In the genomic region with DNA sequence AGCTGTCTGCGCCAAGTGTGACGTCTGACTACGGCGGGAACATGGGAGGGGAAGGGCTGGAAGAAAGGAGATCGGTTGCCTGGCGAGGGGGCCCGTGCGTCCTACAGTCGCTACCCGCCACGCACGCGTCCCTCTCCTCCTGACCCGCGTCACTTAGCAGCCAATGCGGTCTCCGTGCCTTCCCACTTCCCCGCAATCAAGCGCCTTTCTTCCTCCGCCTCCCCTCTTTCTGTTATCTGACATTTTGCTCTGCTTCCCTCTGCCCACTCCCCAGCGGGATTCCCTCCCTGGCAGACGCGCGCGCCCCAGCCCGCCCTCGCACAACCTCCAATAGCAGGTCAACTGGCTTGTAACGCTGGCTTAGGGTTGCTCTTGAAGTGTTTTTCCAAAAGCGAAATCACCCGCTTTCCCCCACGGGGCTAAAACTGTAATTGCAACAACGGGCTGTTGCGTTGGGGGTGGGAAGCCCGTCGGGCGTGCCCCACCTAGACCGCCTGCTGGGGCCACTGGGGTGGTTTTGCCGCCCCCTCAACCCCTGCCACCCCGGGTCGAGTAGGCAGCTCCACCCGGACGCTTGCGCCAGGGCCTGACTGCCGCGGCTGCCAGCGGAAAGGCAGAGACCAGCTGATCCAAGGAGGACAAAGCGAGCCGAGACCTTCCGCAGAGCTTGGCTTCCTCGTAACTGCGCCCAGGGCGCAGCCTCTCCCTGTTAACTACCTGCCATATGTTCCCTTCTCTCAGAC, we compare ENCODE assay signal across 8 cellular contexts. TPM values are rescaled to one million over a fixed set of nuclear protein-coding genes. Genes with fewer than 3 reads are reported as not detected.
DNase-seq lines count a peak whose midpoint lies in the region; ATAC-seq and TF ChIP-seq lines count a peak whose summit lies in the region.

No MANE protein-coding gene starts in this region.

- H3K27ac Mint-ChIP-seq in Caco-2 (ENCODE audit: unreplicated experiment) (peak overlapping the region; percentile 63), nephron progenitor cell (peak overlapping the region; percentile 96)

- H3K4me1 ChIP-seq in Caco-2: no peaks in the 10 kb centered on the region

- no TSS peak for BruUV-seq in Caco-2 (replicated peaks; lab: Mats Ljungman, UMichigan)

- H3K27me3 Mint-ChIP-seq in Caco-2 (ENCODE audit: insufficient read depth, unreplicated experiment) (no peaks in the 10 kb centered on the region), nephron progenitor cell (ENCODE audit: low read depth, poor library complexity) (peaks cover 9% of the 10 kb centered on the region)
- H3K27me3 Mint-ChIP-seq in activated T-cell treated with anti-CD3 and anti-CD28 coated beads, Interleukin-2, amount 50 U/mL, for 4 hours (ENCODE audit: low read depth): peaks cover 41% of the 10 kb centered on the region

- no peaks in the 10 kb centered on the region for H3K36me3 ChIP-seq in Caco-2 (ENCODE audit: control insufficient read depth, insufficient read depth, low read length)

- intact Hi-C loops in Caco-2 (cut with micrococcal nuclease; ENCODE audit: unreplicated experiment): loop anchor here (2.0 to 10.0 kb wide), 4 partner anchors 131 to 650 kb away; no protein-coding TSS in a partner anchor

- H3K4me3 ChIP-seq in Caco-2 (ENCODE audit: low read depth, low read length) (peak overlapping the region; percentile 85), fibroblast of villous mesenchyme (ENCODE audit: low read depth, low read length) (peak overlapping the region; percentile 81)

- TF ChIP-seq POLR2A in GM19193 (IDR thresholded peaks at IDR 0.05; ENCODE audit: extremely low read depth, insufficient read depth, insufficient read length): peak; percentile 7

- peak; percentile 62 to 63 for DNase-seq in Caco-2
- DNase-seq in NCI-H510A (lab: John Stamatoyannopoulos, UW): peak; percentile 77
- peak; percentile 7 for DNase-seq in activated T-cell treated with anti-CD3 and anti-CD28 coated beads, Interleukin-2, amount 50 U/mL, for 4 hours
- peak; percentile 71 for DNase-seq in fibroblast of villous mesenchyme (ENCODE audit: low read depth)
- peak; percentile 66 for DNase-seq in nephron progenitor cell
- DNase-seq in activated CD4-positive, CD25-positive, alpha-beta regulatory T cell (lab: John Stamatoyannopoulos, UW): no peak

- H3K4me1 Mint-ChIP-seq in Caco-2 (ENCODE audit: low read depth, unreplicated experiment) (no peaks in the 10 kb centered on the region), nephron progenitor cell (peaks cover 23% of the 10 kb centered on the region)
- H3K4me1 Mint-ChIP-seq in activated T-cell treated with anti-CD3 and anti-CD28 coated beads, Interleukin-2, amount 50 U/mL, for 4 hours (ENCODE audit: low read depth): peaks cover 9% of the 10 kb centered on the region

- TF ChIP-seq CTCF in Caco-2 (IDR thresholded peaks at IDR 0.05; ENCODE audit: insufficient read depth in 1 of 2, low read depth in 1 of 2, low read length in 1 of 2, severe bottlenecking in 1 of 2, unreplicated experiment in 1 of 2) (peak; percentile 4 to 13), fibroblast of villous mesenchyme (IDR thresholded peaks at IDR 0.05; ENCODE audit: insufficient read depth, low read depth, low read length) (no peak), nephron progenitor cell (IDR thresholded peaks at IDR 0.05) (no peak)

- H3K9me3 Mint-ChIP-seq in Caco-2 (ENCODE audit: unreplicated experiment): peaks cover 17% of the 10 kb centered on the region
- peaks cover 8% of the 10 kb centered on the region for H3K9me3 Mint-ChIP-seq in activated T-cell treated with anti-CD3 and anti-CD28 coated beads, Interleukin-2, amount 50 U/mL, for 4 hours
- H3K9me3 Mint-ChIP-seq in nephron progenitor cell: peaks cover 29% of the 10 kb centered on the region

- peak; percentile 40 for ATAC-seq in HG03139 (IDR thresholded peaks at IDR 0.05; ENCODE audit: unreplicated experiment)
- ATAC-seq in activated T-cell treated with anti-CD3 and anti-CD28 coated beads, Interleukin-2, amount 50 U/mL, for 4 hours: peak; percentile 29 to 40

- POLR2A ChIA-PET in Caco-2 (lab: Charles Lee): interaction anchor here (0.6 to 1.1 kb wide), 3 partner anchors 9 to 388 kb away, joined by 3 to 6 read pairs (median 3); no protein-coding TSS in a partner anchor

- peaks cover 6% of the 10 kb centered on the region for H3K36me3 Mint-ChIP-seq in Caco-2 (ENCODE audit: insufficient read depth, unreplicated experiment)
- H3K36me3 Mint-ChIP-seq in activated T-cell treated with anti-CD3 and anti-CD28 coated beads, Interleukin-2, amount 50 U/mL, for 4 hours (ENCODE audit: insufficient read depth): no peaks in the 10 kb centered on the region
- peaks cover 20% of the 10 kb centered on the region for H3K36me3 Mint-ChIP-seq in nephron progenitor cell (ENCODE audit: low read depth)

- H3K4me3 Mint-ChIP-seq in Caco-2 (ENCODE audit: unreplicated experiment) (peak overlapping the region; percentile 85), nephron progenitor cell (peak overlapping the region; percentile 98)
- H3K4me3 Mint-ChIP-seq in activated T-cell treated with anti-CD3 and anti-CD28 coated beads, Interleukin-2, amount 50 U/mL, for 4 hours: peak overlapping the region; percentile 88

- H3K9me3 ChIP-seq in Caco-2: no peaks in the 10 kb centered on the region

- H3K27me3 ChIP-seq in Caco-2 (replicated peaks; ENCODE audit: control insufficient read depth, insufficient read depth, low read length): no peaks in the 10 kb centered on the region

- CTCF ChIA-PET in Caco-2 (lab: Charles Lee): interaction anchor here (0.5 to 2.5 kb wide), 5 partner anchors 194 to 1023 kb away, joined by 3 to 15 read pairs (median 5); no protein-coding TSS in a partner anchor

RNA-seq across cellular contexts. Expression of gene SOX4, which starts 6.2 kb away (rescaled TPM):
- total RNA-seq in Caco-2 (2022) (76.8 and 77.3 TPM in 2 replicates), fibroblast of villous mesenchyme (33.2 and 71.8 TPM in 2 replicates)
- total RNA-seq in activated T-cell treated with anti-CD3 and anti-CD28 coated beads, Interleukin-2, amount 50 U/mL, for 4 hours: 1 to 10 TPM in 1 of 3 donors, under 1 TPM in 2; 0.63 to 1.3 (median 0.71) TPM

Comparison
In these comparisons a context has a peak if more than half of its experiments do, and no peak if none do; other contexts are left out.
1. DNase-seq: peak in Caco-2 (2 of 2), NCI-H510A (single experiment), activated T-cell treated with anti-CD3 and anti-CD28 coated beads, Interleukin-2, amount 50 U/mL, for 4 hours (single experiment), fibroblast of villous mesenchyme (single experiment) and nephron progenitor cell (single experiment); none in activated CD4-positive, CD25-positive, alpha-beta regulatory T cell (0 of 4).
2. CTCF ChIP-seq: peak in Caco-2 (2 of 2); none in fibroblast of villous mesenchyme (single experiment) and nephron progenitor cell (single experiment).
3. RNA of gene SOX4, which starts 6.2 kb away (total RNA-seq): 76.8 to 77.3 TPM in Caco-2 and 33.2 to 71.8 TPM in fibroblast of villous mesenchyme; 0.63 to 1.3 TPM in activated T-cell treated with anti-CD3 and anti-CD28 coated beads, Interleukin-2, amount 50 U/mL, for 4 hours; every median in the first group is over 10 times any median in the second.
4. Peak in every context shown above with its lines, with median percentiles within 50 percentile points of each other: H3K4me3 Mint-ChIP-seq.